ENCODE assay signal across 8 cellular contexts in the genomic region with DNA sequence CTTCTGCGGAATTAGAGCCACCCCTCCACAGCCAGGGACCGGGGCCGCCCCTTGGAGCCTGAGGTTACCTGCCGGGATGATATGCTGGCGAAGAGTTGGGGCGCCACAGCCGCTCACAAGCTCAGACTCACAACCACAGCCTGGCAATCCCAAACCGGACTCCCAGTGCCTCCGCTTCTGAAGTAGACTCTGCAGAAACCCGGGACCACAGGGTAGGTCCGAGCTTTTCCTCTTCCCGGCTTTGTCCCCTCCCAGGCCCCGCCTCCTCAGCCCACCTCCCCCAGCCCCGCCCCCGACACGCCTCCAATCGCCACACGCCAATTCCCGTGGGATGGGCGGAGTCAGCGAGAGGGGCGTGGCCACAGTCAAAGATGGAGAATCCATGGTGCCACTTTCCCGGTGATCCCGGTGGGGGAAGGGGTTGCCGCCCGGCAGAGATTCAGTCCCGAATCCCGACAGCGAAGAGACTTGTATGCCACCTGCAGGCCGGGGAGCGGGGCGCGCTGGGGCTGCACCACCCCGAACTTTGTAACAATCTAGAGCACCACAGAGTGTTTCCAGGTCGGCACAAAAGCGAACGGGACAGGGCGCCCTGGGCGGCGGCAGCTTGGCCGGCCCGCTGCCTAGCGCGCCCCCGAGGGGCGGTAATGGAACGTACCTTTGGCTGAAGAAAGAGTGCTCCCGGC. TPM values are rescaled to one million over a fixed set of nuclear protein-coding genes. Genes with fewer than 3 reads are reported as not detected.
DNase-seq lines count a peak whose midpoint lies in the region; TF ChIP-seq lines count a peak whose summit lies in the region.

A gene (minus strand): TSS at position 201 of the 686 bp plus-strand sequence. CDS start 3,520 bp downstream, outside the sequence.

- H3K27ac Mint-ChIP-seq in HFFc6 (peak within 1 kb of the TSS; percentile 84), osteocyte (ENCODE audit: unreplicated experiment) (peak within 1 kb of the TSS; percentile 92)
- H3K27ac Mint-ChIP-seq in activated naive CD4-positive, alpha-beta T cell treated with anti-CD3 and anti-CD28 coated beads, Interleukin-2, amount 50 U/mL, for 24 hours = peak within 1 kb of the TSS; percentile 36

- TF ChIP-seq EP300 in SK-N-SH (IDR thresholded peaks at IDR 0.05; ENCODE audit: borderline replicate concordance in 1 of 2, low read depth in 1 of 2, low read length in 1 of 2) = no peak

- H3K9me3 Mint-ChIP-seq in HFFc6 (no peaks in the 10 kb centered on the region), osteocyte (ENCODE audit: unreplicated experiment) (no peaks in the 10 kb centered on the region)
- no peaks in the 10 kb centered on the region for H3K9me3 Mint-ChIP-seq in activated naive CD4-positive, alpha-beta T cell treated with anti-CD3 and anti-CD28 coated beads, Interleukin-2, amount 50 U/mL, for 24 hours

- CTCF ChIA-PET in GM10248 (lab: Yijun Ruan, JAX) (interaction anchor here (0.7 to 4.0 kb wide), 23 partner anchors 11 to 232 kb away, joined by 3 to 39 read pairs (median 6); a partner anchor contains a TSS), SK-N-SH (lab: Yijun Ruan, JAX) (interaction anchor here (0.6 to 6.5 kb wide), 33 partner anchors 10 to 566 kb away, joined by 3 to 87 read pairs (median 4); a partner anchor contains a TSS)

- peak; percentile 95 for DNase-seq in GM10248 (ENCODE audit: extremely low spot score)
- DNase-seq in HFFc6 = peak; percentile 93
- DNase-seq in NAMALWA (ENCODE audit: low spot score) = peak; percentile 91
- DNase-seq in SK-N-SH = peak; percentile 98
- peak; percentile 62 for DNase-seq in glomerular endothelial cell (ENCODE audit: extremely low read depth, low read depth, low spot score)
- DNase-seq in osteocyte (ENCODE audit: extremely low spot score, unreplicated experiment) = peak; percentile 99

- peaks cover 28 to 30% of the 10 kb centered on the region in 2 experiments for H3K36me3 ChIP-seq in SK-N-SH (replicated peaks in 1 of 2; ENCODE audit: control insufficient read depth in 1 of 2, insufficient read depth in 2 of 2, low read length in 1 of 2)
- no peaks in the 10 kb centered on the region for H3K36me3 ChIP-seq in thymus (ENCODE audit: control insufficient read depth, insufficient read depth)

- H3K4me2 ChIP-seq in SK-N-SH = peak within 1 kb of the TSS; percentile 86

- no peaks in the 10 kb centered on the region for H3K27me3 ChIP-seq in SK-N-SH (ENCODE audit: insufficient read depth)
- no peaks in the 10 kb centered on the region for H3K27me3 ChIP-seq in thymus (ENCODE audit: control insufficient read depth, insufficient read depth)

- H3K4me1 Mint-ChIP-seq in HFFc6 (ENCODE audit: low read depth) (peaks cover 30% of the 10 kb centered on the region), osteocyte (ENCODE audit: unreplicated experiment) (peaks cover 14% of the 10 kb centered on the region)
- H3K4me1 Mint-ChIP-seq in activated naive CD4-positive, alpha-beta T cell treated with anti-CD3 and anti-CD28 coated beads, Interleukin-2, amount 50 U/mL, for 24 hours = peaks cover 22% of the 10 kb centered on the region

- H4K20me1 ChIP-seq in SK-N-SH (ENCODE audit: insufficient read depth) = no peaks in the 10 kb centered on the region

- peaks cover 7% of the 10 kb centered on the region for H3F3A ChIP-seq in SK-N-SH (replicated peaks; ENCODE audit: insufficient read depth)

- POLR2A ChIA-PET in GM10248 (lab: Yijun Ruan, JAX) (no interaction called here), SK-N-SH (lab: Yijun Ruan, JAX) (interaction anchor here (1.1 to 3.6 kb wide), 3 partner anchors 11 to 153 kb away, joined by 5 to 28 read pairs (median 8); a partner anchor contains a TSS)

- TF ChIP-seq RAD21 in SK-N-SH (IDR thresholded peaks at IDR 0.05; ENCODE audit: low read length) = peak; percentile 60

- H3K4me3 ChIP-seq in SK-N-SH (ENCODE audit: low read depth in 2 of 2, low read length in 1 of 2) (peak within 1 kb of the TSS; percentile 52 to 95), thymus (ENCODE audit: low read length) (peak within 1 kb of the TSS; percentile 86)

- TF ChIP-seq CTCF in GM10248 (IDR thresholded peaks at IDR 0.05; ENCODE audit: control extremely low read depth, extremely low read depth, low read depth, missing control alignments) = peak; percentile 60
- TF ChIP-seq CTCF in HFFc6 (IDR thresholded peaks at IDR 0.05) = peak; percentile 79
- peak; percentile 69 for TF ChIP-seq CTCF in SK-N-SH (IDR thresholded peaks at IDR 0.05)
- peak; percentile 63 for TF ChIP-seq CTCF in osteocyte (IDR thresholded peaks at IDR 0.05)

- H3K27me3 Mint-ChIP-seq in HFFc6 (ENCODE audit: insufficient read depth) (peaks cover 3% of the 10 kb centered on the region; the same call in 1 of the 2 replicates), osteocyte (ENCODE audit: unreplicated experiment) (no peaks in the 10 kb centered on the region)
- no peaks in the 10 kb centered on the region for H3K27me3 Mint-ChIP-seq in activated naive CD4-positive, alpha-beta T cell treated with anti-CD3 and anti-CD28 coated beads, Interleukin-2, amount 50 U/mL, for 24 hours

- peak within 1 kb of the TSS; percentile 90 for H2AFZ ChIP-seq in SK-N-SH (ENCODE audit: low read depth)

- H3K36me3 Mint-ChIP-seq in HFFc6 (ENCODE audit: low read depth) (peaks cover 6% of the 10 kb centered on the region), osteocyte (ENCODE audit: unreplicated experiment) (peaks cover 13% of the 10 kb centered on the region)
- peaks cover under 1% of the 10 kb centered on the region for H3K36me3 Mint-ChIP-seq in activated naive CD4-positive, alpha-beta T cell treated with anti-CD3 and anti-CD28 coated beads, Interleukin-2, amount 50 U/mL, for 24 hours

- peaks cover 0 to 8% of the 10 kb centered on the region in 2 experiments; a peak in 3 of 4 replicates for H3K4me1 ChIP-seq in SK-N-SH (ENCODE audit: control insufficient read depth in 1 of 2, insufficient read depth in 2 of 2, low read depth in 1 of 2, low read length in 1 of 2)
- peaks cover 7% of the 10 kb centered on the region for H3K4me1 ChIP-seq in thymus (ENCODE audit: control insufficient read depth, insufficient read depth, low read length)

- peaks cover 10% of the 10 kb centered on the region; the same call in 1 of the 2 replicates for H3K79me2 ChIP-seq in SK-N-SH (ENCODE audit: insufficient read depth)

- peak within 1 kb of the TSS; percentile 75 for H3K9ac ChIP-seq in SK-N-SH

- H3K9me3 ChIP-seq in SK-N-SH (no peaks in the 10 kb centered on the region), thymus (ENCODE audit: control insufficient read depth) (no peaks in the 10 kb centered on the region)

- H3K27ac ChIP-seq in SK-N-SH (ENCODE audit: low read depth in 2 of 2, low read length in 1 of 2) (peak within 1 kb of the TSS; percentile 74 to 87), thymus (ENCODE audit: low read depth) (peak within 1 kb of the TSS; percentile 74)

- H3K4me3 Mint-ChIP-seq in HFFc6 (peak within 1 kb of the TSS; percentile 91), osteocyte (ENCODE audit: unreplicated experiment) (peak within 1 kb of the TSS; percentile 100)
- H3K4me3 Mint-ChIP-seq in activated naive CD4-positive, alpha-beta T cell treated with anti-CD3 and anti-CD28 coated beads, Interleukin-2, amount 50 U/mL, for 24 hours = peak within 1 kb of the TSS; percentile 97

- no peaks in the 10 kb centered on the region for H3K9me2 ChIP-seq in SK-N-SH

- 2% methylated on average over 29 of the region's 48 CpGs for WGBS in SK-N-SH (ENCODE audit: low lambda C conversion rate)
- WGBS in thymus = under 1% methylated on average over 48 of the region's 48 CpGs

TF ChIP-seq in SK-N-SH, 30 proteins besides CTCF, POLR2A, EP300 and RAD21:
- TF ChIP-seq FOSL2 (IDR thresholded peaks at IDR 0.05; ENCODE audit: borderline replicate concordance, low read depth) (no peak), NFIC (IDR thresholded peaks at IDR 0.05; ENCODE audit: borderline replicate concordance) (0 out of 2 replicates have a peak, but pooled peaks have one; percentile 1), SMC3 (IDR thresholded peaks at IDR 0.05; ENCODE audit: low read depth, low read length) (peak; percentile 54), RXRA (IDR thresholded peaks at IDR 0.05; ENCODE audit: borderline replicate concordance, low read depth) (no peak), CHD2 (IDR thresholded peaks at IDR 0.05; ENCODE audit: low read length, partially characterized antibody) (peak; percentile 75), POLR2AphosphoS5 (IDR thresholded peaks at IDR 0.05; ENCODE audit: low read depth, low read length) (peak; percentile 86), YY1 (IDR thresholded peaks at IDR 0.05; ENCODE audit: low read depth) (peak; percentile 85), TAF1 (IDR thresholded peaks at IDR 0.05; ENCODE audit: borderline replicate concordance, low read depth, low read length) (peak; percentile 86)
TF ChIP-seq in SK-N-SH: peak in this region for 6.

RNA-seq across cellular contexts. Expression of the gene that starts here (rescaled TPM):
- 10 to 100 TPM; 42.7 to 61.7 (median 58.4) TPM for total RNA-seq in HFFc6 (2021; fragmentation: NEBNext Ultra II Directional; extraction: Animal tissue kit (Norgen Biotek cat#: 25700))
- polyA plus RNA-seq in SK-N-SH (2012; rRNA removed) (43.4 and 57.2 TPM in 2 replicates), thymus (51.3 TPM)
- polyA plus RNA-seq in SK-N-SH (2012; cell fraction: cytosol; rRNA removed) = 62.2 and 66.7 TPM in 2 replicates
- polyA plus RNA-seq in SK-N-SH (2012; cell fraction: nucleus; rRNA removed) = 43.6 and 57.6 TPM in 2 replicates
- total RNA-seq in glomerular endothelial cell (64.1 and 76.4 TPM in 2 replicates), osteocyte (49.6 and 52.1 TPM in 2 replicates)

Comparison
In these comparisons a context has a peak if more than half of its experiments do, and no peak if none do; other contexts are left out.
1. Peak in every context shown above with its lines: DNase-seq, H3K4me3 ChIP-seq and H3K27ac ChIP-seq.
2. H3K27ac Mint-ChIP-seq: peak in every context shown above with its lines; median percentile 92 in osteocyte; 84 in HFFc6; 36 in activated naive CD4-positive, alpha-beta T cell treated with anti-CD3 and anti-CD28 coated beads, Interleukin-2, amount 50 U/mL, for 24 hours.